Comparison of ENCODE assay signal across 16 cellular contexts in genomic region chr1:187788686-187789085, GRCh38.
"Had no signal": no experiment of that assay in that cellular context is flagged by ENCODE, and none has a peak within 500 bp of the region (broad histone marks: within the 10 kb centered on the region; RNA-seq: fewer than 3 reads in every experiment).

No MANE protein-coding gene starts in this region.

- H3K27ac ChIP-seq: coronary artery, foreskin keratinocyte, left ventricle myocardium inferior, lower lobe of right lung, neutrophil, sigmoid colon, skin epidermis, suprapubic skin, thyroid gland had no signal

- DNase-seq: effector CD4-positive, alpha-beta T cell; endodermal cell; erythroblast; foreskin keratinocyte; immature natural killer cell; left ventricle myocardium inferior; lower lobe of right lung; natural killer cell; sigmoid colon; stimulated activated CD4-positive, alpha-beta T cell treated with anti-CD3 and anti-CD28 coated beads, Interleukin-2, amount 100 ng/mL, for 24 hours; stimulated activated naive CD8-positive, alpha-beta T cell treated with anti-CD3 and anti-CD28 coated beads, Interleukin-15, Interleukin-2, amounts not matched to agents 100 U/mL and 50 U/mL, for 24 hours; thyroid gland had no signal

- ATAC-seq: foreskin keratinocyte; lower lobe of right lung; natural killer cell; stimulated activated naive CD8-positive, alpha-beta T cell treated with anti-CD3 and anti-CD28 coated beads, Interleukin-15, Interleukin-2, amounts not matched to agents 100 U/mL and 50 U/mL, for 24 hours had no signal

- H3K9me3 ChIP-seq: lower lobe of right lung, neutrophil, sigmoid colon, thyroid gland had no signal

- H3K27me3 ChIP-seq: foreskin keratinocyte, neutrophil, sigmoid colon, suprapubic skin, thyroid gland had no signal

- H3K4me3 ChIP-seq: coronary artery, left ventricle myocardium inferior, lower lobe of right lung, sigmoid colon, skin epidermis, suprapubic skin, thyroid gland had no signal

- H3K36me3 ChIP-seq: left ventricle myocardium inferior, lower lobe of right lung, neutrophil, sigmoid colon, suprapubic skin, thyroid gland had no signal
